ENCODE assay signal across 1 cellular context in the genomic region with DNA sequence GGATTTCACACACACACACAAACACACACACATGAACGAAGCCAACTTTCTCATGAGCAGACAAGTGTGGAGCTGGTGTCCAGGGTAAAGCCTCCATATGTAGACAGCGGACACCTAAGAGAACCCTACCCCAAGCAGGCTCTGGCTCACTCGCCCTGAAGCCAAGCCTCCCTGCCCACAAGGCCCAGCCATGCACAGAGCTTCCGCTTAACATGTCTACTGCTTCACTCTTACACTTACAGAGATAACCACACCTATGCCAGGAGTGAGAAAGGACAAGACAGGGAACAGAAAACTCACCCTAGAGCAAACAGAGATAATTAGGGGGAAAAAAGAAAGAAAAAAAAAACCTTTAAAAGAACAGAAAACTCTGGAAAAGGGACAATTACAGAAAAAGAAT.
TF ChIP-seq lines count a peak whose summit lies in the region.

No MANE protein-coding gene starts in this region.

TF ChIP-seq in GM12878, 131 proteins besides CTCF, POLR2A, EP300 and RAD21 (continued from another document):
- TF ChIP-seq MTA2 (IDR thresholded peaks at IDR 0.05; ENCODE audit: low read depth): peak; percentile 52; the same call in 1 of the 2 replicates
- TF ChIP-seq SPI1 (IDR thresholded peaks at IDR 0.05; ENCODE audit: borderline replicate concordance, insufficient read depth, low read depth, low read length): no peak
- TF ChIP-seq, protein P1, sequence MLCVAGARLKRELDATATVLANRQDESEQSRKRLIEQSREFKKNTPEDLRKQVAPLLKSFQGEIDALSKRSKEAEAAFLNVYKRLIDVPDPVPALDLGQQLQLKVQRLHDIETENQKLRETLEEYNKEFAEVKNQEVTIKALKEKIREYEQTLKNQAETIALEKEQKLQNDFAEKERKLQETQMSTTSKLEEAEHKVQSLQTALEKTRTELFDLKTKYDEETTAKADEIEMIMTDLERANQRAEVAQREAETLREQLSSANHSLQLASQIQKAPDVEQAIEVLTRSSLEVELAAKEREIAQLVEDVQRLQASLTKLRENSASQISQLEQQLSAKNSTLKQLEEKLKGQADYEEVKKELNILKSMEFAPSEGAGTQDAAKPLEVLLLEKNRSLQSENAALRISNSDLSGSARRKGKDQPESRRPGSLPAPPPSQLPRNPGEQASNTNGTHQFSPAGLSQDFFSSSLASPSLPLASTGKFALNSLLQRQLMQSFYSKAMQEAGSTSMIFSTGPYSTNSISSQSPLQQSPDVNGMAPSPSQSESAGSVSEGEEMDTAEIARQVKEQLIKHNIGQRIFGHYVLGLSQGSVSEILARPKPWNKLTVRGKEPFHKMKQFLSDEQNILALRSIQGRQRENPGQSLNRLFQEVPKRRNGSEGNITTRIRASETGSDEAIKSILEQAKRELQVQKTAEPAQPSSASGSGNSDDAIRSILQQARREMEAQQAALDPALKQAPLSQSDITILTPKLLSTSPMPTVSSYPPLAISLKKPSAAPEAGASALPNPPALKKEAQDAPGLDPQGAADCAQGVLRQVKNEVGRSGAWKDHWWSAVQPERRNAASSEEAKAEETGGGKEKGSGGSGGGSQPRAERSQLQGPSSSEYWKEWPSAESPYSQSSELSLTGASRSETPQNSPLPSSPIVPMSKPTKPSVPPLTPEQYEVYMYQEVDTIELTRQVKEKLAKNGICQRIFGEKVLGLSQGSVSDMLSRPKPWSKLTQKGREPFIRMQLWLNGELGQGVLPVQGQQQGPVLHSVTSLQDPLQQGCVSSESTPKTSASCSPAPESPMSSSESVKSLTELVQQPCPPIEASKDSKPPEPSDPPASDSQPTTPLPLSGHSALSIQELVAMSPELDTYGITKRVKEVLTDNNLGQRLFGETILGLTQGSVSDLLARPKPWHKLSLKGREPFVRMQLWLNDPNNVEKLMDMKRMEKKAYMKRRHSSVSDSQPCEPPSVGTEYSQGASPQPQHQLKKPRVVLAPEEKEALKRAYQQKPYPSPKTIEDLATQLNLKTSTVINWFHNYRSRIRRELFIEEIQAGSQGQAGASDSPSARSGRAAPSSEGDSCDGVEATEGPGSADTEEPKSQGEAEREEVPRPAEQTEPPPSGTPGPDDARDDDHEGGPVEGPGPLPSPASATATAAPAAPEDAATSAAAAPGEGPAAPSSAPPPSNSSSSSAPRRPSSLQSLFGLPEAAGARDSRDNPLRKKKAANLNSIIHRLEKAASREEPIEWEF (IDR thresholded peaks at IDR 0.05; ENCODE audit: insufficient replicate concordance, low read depth, low read length): no peak
- TF ChIP-seq, protein P2, sequence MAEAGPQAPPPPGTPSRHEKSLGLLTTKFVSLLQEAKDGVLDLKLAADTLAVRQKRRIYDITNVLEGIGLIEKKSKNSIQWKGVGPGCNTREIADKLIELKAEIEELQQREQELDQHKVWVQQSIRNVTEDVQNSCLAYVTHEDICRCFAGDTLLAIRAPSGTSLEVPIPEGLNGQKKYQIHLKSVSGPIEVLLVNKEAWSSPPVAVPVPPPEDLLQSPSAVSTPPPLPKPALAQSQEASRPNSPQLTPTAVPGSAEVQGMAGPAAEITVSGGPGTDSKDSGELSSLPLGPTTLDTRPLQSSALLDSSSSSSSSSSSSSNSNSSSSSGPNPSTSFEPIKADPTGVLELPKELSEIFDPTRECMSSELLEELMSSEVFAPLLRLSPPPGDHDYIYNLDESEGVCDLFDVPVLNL (IDR thresholded peaks at IDR 0.05; ENCODE audit: low read depth, low read length): no peak
- no peak for TF ChIP-seq KDM1A (IDR thresholded peaks at IDR 0.05; ENCODE audit: borderline replicate concordance)
- no peak for TF ChIP-seq SMAD5 (IDR thresholded peaks at IDR 0.05; ENCODE audit: low read depth)
- TF ChIP-seq NR2F1 (conservative IDR thresholded peaks at IDR 0.05): no peak
- TF ChIP-seq SP1 (IDR thresholded peaks at IDR 0.05; ENCODE audit: low read depth, low read length): no peak
- no peak for TF ChIP-seq ATF7 (IDR thresholded peaks at IDR 0.05; ENCODE audit: low read depth)
- TF ChIP-seq IKZF1 (conservative IDR thresholded peaks at IDR 0.05): peak; percentile 28; the same call in 1 of the 2 replicates
- peak; percentile 44; the same call in 1 of the 2 replicates for TF ChIP-seq LARP7 (IDR thresholded peaks at IDR 0.05)
- TF ChIP-seq, protein P3, sequence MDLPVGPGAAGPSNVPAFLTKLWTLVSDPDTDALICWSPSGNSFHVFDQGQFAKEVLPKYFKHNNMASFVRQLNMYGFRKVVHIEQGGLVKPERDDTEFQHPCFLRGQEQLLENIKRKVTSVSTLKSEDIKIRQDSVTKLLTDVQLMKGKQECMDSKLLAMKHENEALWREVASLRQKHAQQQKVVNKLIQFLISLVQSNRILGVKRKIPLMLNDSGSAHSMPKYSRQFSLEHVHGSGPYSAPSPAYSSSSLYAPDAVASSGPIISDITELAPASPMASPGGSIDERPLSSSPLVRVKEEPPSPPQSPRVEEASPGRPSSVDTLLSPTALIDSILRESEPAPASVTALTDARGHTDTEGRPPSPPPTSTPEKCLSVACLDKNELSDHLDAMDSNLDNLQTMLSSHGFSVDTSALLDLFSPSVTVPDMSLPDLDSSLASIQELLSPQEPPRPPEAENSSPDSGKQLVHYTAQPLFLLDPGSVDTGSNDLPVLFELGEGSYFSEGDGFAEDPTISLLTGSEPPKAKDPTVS (IDR thresholded peaks at IDR 0.05; ENCODE audit: low read depth, low read length): no peak
- TF ChIP-seq TCF3 (IDR thresholded peaks at IDR 0.05; ENCODE audit: borderline replicate concordance, insufficient read depth, low read depth, low read length): no peak
- TF ChIP-seq RUNX3 (IDR thresholded peaks at IDR 0.05; ENCODE audit: low read length): peak; percentile 74
- TF ChIP-seq, protein P4, sequence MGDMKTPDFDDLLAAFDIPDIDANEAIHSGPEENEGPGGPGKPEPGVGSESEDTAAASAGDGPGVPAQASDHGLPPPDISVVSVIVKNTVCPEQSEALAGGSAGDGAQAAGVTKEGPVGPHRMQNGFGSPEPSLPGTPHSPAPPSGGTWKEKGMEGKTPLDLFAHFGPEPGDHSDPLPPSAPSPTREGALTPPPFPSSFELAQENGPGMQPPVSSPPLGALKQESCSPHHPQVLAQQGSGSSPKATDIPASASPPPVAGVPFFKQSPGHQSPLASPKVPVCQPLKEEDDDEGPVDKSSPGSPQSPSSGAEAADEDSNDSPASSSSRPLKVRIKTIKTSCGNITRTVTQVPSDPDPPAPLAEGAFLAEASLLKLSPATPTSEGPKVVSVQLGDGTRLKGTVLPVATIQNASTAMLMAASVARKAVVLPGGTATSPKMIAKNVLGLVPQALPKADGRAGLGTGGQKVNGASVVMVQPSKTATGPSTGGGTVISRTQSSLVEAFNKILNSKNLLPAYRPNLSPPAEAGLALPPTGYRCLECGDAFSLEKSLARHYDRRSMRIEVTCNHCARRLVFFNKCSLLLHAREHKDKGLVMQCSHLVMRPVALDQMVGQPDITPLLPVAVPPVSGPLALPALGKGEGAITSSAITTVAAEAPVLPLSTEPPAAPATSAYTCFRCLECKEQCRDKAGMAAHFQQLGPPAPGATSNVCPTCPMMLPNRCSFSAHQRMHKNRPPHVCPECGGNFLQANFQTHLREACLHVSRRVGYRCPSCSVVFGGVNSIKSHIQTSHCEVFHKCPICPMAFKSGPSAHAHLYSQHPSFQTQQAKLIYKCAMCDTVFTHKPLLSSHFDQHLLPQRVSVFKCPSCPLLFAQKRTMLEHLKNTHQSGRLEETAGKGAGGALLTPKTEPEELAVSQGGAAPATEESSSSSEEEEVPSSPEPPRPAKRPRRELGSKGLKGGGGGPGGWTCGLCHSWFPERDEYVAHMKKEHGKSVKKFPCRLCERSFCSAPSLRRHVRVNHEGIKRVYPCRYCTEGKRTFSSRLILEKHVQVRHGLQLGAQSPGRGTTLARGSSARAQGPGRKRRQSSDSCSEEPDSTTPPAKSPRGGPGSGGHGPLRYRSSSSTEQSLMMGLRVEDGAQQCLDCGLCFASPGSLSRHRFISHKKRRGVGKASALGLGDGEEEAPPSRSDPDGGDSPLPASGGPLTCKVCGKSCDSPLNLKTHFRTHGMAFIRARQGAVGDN (IDR thresholded peaks at IDR 0.05): peak; percentile 73; the same call in 1 of the 2 replicates
- TF ChIP-seq SREBF2 (IDR thresholded peaks at IDR 0.05; ENCODE audit: low read length): no peak
- TF ChIP-seq, protein P5, sequence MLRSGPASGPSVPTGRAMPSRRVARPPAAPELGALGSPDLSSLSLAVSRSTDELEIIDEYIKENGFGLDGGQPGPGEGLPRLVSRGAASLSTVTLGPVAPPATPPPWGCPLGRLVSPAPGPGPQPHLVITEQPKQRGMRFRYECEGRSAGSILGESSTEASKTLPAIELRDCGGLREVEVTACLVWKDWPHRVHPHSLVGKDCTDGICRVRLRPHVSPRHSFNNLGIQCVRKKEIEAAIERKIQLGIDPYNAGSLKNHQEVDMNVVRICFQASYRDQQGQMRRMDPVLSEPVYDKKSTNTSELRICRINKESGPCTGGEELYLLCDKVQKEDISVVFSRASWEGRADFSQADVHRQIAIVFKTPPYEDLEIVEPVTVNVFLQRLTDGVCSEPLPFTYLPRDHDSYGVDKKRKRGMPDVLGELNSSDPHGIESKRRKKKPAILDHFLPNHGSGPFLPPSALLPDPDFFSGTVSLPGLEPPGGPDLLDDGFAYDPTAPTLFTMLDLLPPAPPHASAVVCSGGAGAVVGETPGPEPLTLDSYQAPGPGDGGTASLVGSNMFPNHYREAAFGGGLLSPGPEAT (IDR thresholded peaks at IDR 0.05; ENCODE audit: low read depth): peak; percentile 37; the same call in 1 of the 2 replicates
- TF ChIP-seq RBBP5 (conservative IDR thresholded peaks at IDR 0.05): no peak
- peak; percentile 53; the same call in 1 of the 2 replicates for TF ChIP-seq HDGF (IDR thresholded peaks at IDR 0.05)
- 0 out of 2 replicates have a peak, but pooled peaks have one; percentile 72 for TF ChIP-seq WRNIP1 (IDR thresholded peaks at IDR 0.05; ENCODE audit: borderline replicate concordance, low read depth, low read length)
- TF ChIP-seq ZNF217 (IDR thresholded peaks at IDR 0.05): no peak
- no peak; the same call in 1 of the 2 replicates for TF ChIP-seq NFIC (IDR thresholded peaks at IDR 0.05; ENCODE audit: low read depth, low read length)
- TF ChIP-seq EGR1 (IDR thresholded peaks at IDR 0.05; ENCODE audit: borderline replicate concordance in 1 of 2, low read depth in 2 of 2, low read length in 2 of 2): no peak
- TF ChIP-seq RCOR1 (conservative IDR thresholded peaks at IDR 0.05; ENCODE audit: low read depth, low read length): no peak
- TF ChIP-seq, protein P6, sequence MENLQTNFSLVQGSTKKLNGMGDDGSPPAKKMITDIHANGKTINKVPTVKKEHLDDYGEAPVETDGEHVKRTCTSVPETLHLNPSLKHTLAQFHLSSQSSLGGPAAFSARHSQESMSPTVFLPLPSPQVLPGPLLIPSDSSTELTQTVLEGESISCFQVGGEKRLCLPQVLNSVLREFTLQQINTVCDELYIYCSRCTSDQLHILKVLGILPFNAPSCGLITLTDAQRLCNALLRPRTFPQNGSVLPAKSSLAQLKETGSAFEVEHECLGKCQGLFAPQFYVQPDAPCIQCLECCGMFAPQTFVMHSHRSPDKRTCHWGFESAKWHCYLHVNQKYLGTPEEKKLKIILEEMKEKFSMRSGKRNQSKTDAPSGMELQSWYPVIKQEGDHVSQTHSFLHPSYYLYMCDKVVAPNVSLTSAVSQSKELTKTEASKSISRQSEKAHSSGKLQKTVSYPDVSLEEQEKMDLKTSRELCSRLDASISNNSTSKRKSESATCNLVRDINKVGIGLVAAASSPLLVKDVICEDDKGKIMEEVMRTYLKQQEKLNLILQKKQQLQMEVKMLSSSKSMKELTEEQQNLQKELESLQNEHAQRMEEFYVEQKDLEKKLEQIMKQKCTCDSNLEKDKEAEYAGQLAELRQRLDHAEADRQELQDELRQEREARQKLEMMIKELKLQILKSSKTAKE (IDR thresholded peaks at IDR 0.05; ENCODE audit: low read depth, poor library complexity, severe bottlenecking): no peak
- TF ChIP-seq SRF (IDR thresholded peaks at IDR 0.05; ENCODE audit: low read depth in 2 of 2, low read length in 2 of 2): no peak
- TF ChIP-seq MEF2A (IDR thresholded peaks at IDR 0.05; ENCODE audit: insufficient read depth, low read depth, low read length): no peak
- no peak for TF ChIP-seq NR2C1 (IDR thresholded peaks at IDR 0.05)
- TF ChIP-seq, protein P7, sequence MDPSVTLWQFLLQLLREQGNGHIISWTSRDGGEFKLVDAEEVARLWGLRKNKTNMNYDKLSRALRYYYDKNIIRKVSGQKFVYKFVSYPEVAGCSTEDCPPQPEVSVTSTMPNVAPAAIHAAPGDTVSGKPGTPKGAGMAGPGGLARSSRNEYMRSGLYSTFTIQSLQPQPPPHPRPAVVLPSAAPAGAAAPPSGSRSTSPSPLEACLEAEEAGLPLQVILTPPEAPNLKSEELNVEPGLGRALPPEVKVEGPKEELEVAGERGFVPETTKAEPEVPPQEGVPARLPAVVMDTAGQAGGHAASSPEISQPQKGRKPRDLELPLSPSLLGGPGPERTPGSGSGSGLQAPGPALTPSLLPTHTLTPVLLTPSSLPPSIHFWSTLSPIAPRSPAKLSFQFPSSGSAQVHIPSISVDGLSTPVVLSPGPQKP (IDR thresholded peaks at IDR 0.05; ENCODE audit: low read depth, low read length): no peak
- no peak for TF ChIP-seq CBFB (IDR thresholded peaks at IDR 0.05; ENCODE audit: low read depth)
- TF ChIP-seq, protein P8, sequence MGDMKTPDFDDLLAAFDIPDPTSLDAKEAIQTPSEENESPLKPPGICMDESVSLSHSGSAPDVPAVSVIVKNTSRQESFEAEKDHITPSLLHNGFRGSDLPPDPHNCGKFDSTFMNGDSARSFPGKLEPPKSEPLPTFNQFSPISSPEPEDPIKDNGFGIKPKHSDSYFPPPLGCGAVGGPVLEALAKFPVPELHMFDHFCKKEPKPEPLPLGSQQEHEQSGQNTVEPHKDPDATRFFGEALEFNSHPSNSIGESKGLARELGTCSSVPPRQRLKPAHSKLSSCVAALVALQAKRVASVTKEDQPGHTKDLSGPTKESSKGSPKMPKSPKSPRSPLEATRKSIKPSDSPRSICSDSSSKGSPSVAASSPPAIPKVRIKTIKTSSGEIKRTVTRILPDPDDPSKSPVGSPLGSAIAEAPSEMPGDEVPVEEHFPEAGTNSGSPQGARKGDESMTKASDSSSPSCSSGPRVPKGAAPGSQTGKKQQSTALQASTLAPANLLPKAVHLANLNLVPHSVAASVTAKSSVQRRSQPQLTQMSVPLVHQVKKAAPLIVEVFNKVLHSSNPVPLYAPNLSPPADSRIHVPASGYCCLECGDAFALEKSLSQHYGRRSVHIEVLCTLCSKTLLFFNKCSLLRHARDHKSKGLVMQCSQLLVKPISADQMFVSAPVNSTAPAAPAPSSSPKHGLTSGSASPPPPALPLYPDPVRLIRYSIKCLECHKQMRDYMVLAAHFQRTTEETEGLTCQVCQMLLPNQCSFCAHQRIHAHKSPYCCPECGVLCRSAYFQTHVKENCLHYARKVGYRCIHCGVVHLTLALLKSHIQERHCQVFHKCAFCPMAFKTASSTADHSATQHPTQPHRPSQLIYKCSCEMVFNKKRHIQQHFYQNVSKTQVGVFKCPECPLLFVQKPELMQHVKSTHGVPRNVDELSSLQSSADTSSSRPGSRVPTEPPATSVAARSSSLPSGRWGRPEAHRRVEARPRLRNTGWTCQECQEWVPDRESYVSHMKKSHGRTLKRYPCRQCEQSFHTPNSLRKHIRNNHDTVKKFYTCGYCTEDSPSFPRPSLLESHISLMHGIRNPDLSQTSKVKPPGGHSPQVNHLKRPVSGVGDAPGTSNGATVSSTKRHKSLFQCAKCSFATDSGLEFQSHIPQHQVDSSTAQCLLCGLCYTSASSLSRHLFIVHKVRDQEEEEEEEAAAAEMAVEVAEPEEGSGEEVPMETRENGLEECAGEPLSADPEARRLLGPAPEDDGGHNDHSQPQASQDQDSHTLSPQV (IDR thresholded peaks at IDR 0.05): no peak
- 0 out of 2 replicates have a peak, but pooled peaks have one; percentile 38 for TF ChIP-seq POLR2AphosphoS5 (IDR thresholded peaks at IDR 0.05; ENCODE audit: low read length)
- no peak for TF ChIP-seq ASH2L (IDR thresholded peaks at IDR 0.05; ENCODE audit: borderline replicate concordance, low read depth)
- peak in 1 of 2 experiments; percentile 49; a peak in 3 of 4 replicates for TF ChIP-seq IKZF2 (IDR thresholded peaks at IDR 0.05)
- TF ChIP-seq GABPA (IDR thresholded peaks at IDR 0.05; ENCODE audit: low read depth): no peak
- TF ChIP-seq YY1 (IDR thresholded peaks at IDR 0.05; ENCODE audit: low read depth, low read length): peak; percentile 59; the same call in 1 of the 2 replicates
